In the genomic region with DNA sequence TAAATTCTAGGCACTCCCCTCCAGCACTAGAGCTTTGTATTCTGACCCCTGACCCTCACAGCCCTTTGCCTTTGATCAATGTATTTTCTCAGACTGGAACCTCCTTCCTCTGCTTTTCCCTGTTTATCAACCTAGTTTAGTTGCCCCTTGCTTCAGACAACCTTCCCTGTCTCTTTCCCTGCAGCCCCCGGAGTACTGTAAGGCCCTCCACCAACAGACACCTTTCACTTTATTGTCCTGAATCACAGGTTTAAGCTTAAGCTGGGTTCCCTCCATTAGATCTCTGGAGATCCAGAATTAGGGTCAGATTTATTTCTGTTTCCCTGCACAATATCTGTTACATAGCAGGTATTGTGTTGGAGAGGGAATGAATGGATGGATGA, we compare ENCODE assay signal across 26 cellular contexts.
DNase-seq lines count a peak whose midpoint lies in the region; ATAC-seq and TF ChIP-seq lines count a peak whose summit lies in the region.
"Had no signal": no experiment of that assay in that cellular context is flagged by ENCODE, and none has a peak within 500 bp of the region (broad histone marks: within the 10 kb centered on the region; RNA-seq: fewer than 3 reads in every experiment).

No MANE protein-coding gene starts in this region.

- H4K20me1 ChIP-seq in BLaER1 (peaks cover 16% of the 10 kb centered on the region; the same call in 1 of the 2 replicates), OCI-LY7 (ENCODE audit: insufficient read depth, low read length) (no peaks in the 10 kb centered on the region)

- no peak for DNase-seq in OCI-LY7 (ENCODE audit: low spot score)
- no peak for DNase-seq in NCI-H2081 treated with DMSO at 0.1 percent for 48 hours (lab: John Stamatoyannopoulos, UW)
- no peak for DNase-seq in sciatic nerve (ENCODE audit: low spot score)
- no peak for DNase-seq in upper lobe of right lung
- DNase-seq: activated CD4-positive, alpha-beta T cell treated with anti-CD3 and anti-CD28 coated beads for 1 hour; activated CD8-positive, alpha-beta T cell treated with anti-CD3 and anti-CD28 coated beads, Interleukin-2, amount 10 ng/mL, durations not matched to agents 7 days and 5 days; activated gamma-delta T cell; activated T-cell treated with anti-CD3 and anti-CD28 coated beads for 4 hours; AML-193; colonic mucosa; endodermal cell; esophagus squamous epithelium; hippocampal formation; NCI-H1436 treated with DMSO at 0.1 percent for 48 hours; NCI-H2171 treated with DMSO at 0.1 percent for 48 hours; ovary; stimulated activated CD4-positive, alpha-beta T cell treated with anti-CD3 and anti-CD28 coated beads, Interleukin-4, amount 100 ng/mL, for 4 hours; stimulated activated naive CD4-positive, alpha-beta T cell; T-helper 1 cell had no signal

- H3K9me2 ChIP-seq in OCI-LY7 (ENCODE audit: insufficient read depth, low read length): no peaks in the 10 kb centered on the region

- CTCF ChIA-PET in OCI-LY7 (lab: Charles Lee; ENCODE audit: unreplicated experiment): no interaction called here

- H3K27ac ChIP-seq in BLaER1 (no peak overlapping the region), OCI-LY7 (ENCODE audit: low read depth, low read length, poor library complexity, severe bottlenecking) (no peak overlapping the region), upper lobe of right lung (no peak overlapping the region)
- H3K27ac ChIP-seq: colonic mucosa, esophagus squamous epithelium, KMS-11, ovary had no signal

- H3K27me3 ChIP-seq in BLaER1 (no peaks in the 10 kb centered on the region), upper lobe of right lung (no peaks in the 10 kb centered on the region)
- H3K27me3 ChIP-seq: colonic mucosa, ovary, SJCRH30 had no signal

- no peaks in the 10 kb centered on the region for H3K9me3 ChIP-seq in BLaER1
- no peaks in the 10 kb centered on the region for H3K9me3 ChIP-seq in OCI-LY7 (ENCODE audit: low read length)
- no peaks in the 10 kb centered on the region for H3K9me3 ChIP-seq in upper lobe of right lung
- H3K9me3 ChIP-seq: colonic mucosa, esophagus squamous epithelium, ovary, SJCRH30 had no signal

- no peak overlapping the region for H3K9ac ChIP-seq in BLaER1
- H3K9ac ChIP-seq: KMS-11 had no signal

- H3K4me2 ChIP-seq in BLaER1: peak overlapping the region; percentile 79
- peak overlapping the region; percentile 15; the same call in 1 of the 2 replicates for H3K4me2 ChIP-seq in OCI-LY7 (ENCODE audit: low read length)
- H3K4me2 ChIP-seq: KMS-11 had no signal

- no TSS peak for BruUV-seq in OCI-LY7 (replicated peaks; lab: Mats Ljungman, UMichigan)

- H3K36me3 ChIP-seq in BLaER1: no peaks in the 10 kb centered on the region
- H3K36me3 ChIP-seq in OCI-LY7 (ENCODE audit: insufficient read depth, low read length): no peaks in the 10 kb centered on the region
- no peaks in the 10 kb centered on the region for H3K36me3 ChIP-seq in upper lobe of right lung
- H3K36me3 ChIP-seq: colonic mucosa, esophagus squamous epithelium, ovary, SJCRH30 had no signal

- no peaks in the 10 kb centered on the region for H3K79me2 ChIP-seq in OCI-LY7 (ENCODE audit: insufficient read depth, low read depth, low read length)

- POLR2A ChIA-PET in OCI-LY7 (lab: Charles Lee): interaction anchor here (0.6 to 1.0 kb wide), 2 partner anchors 12 to 499 kb away, joined by 3 read pairs; no protein-coding TSS in a partner anchor

- H2AFZ ChIP-seq in OCI-LY7 (ENCODE audit: low read length): no peak overlapping the region

- intact Hi-C loops in OCI-LY7 (cut with micrococcal nuclease; ENCODE audit: unreplicated experiment): no loop called here
- intact Hi-C loops in sciatic nerve (cut with DNase I): no loop called here
- intact Hi-C loops in upper lobe of right lung (cut with DNase I): no loop called here

- no peak for TF ChIP-seq CTCF in OCI-LY7 (conservative IDR thresholded peaks at IDR 0.05; ENCODE audit: low read length)
- no peak for TF ChIP-seq CTCF in upper lobe of right lung (IDR thresholded peaks at IDR 0.05)

- ATAC-seq in GM19035 (IDR thresholded peaks at IDR 0.05; ENCODE audit: unreplicated experiment) (peak; percentile 14), HG02852 (IDR thresholded peaks at IDR 0.05; ENCODE audit: unreplicated experiment) (peak; percentile 5), sciatic nerve (no peak), upper lobe of right lung (no peak), HG03432 (IDR thresholded peaks at IDR 0.05; ENCODE audit: unreplicated experiment) (no peak)
- ATAC-seq: activated CD8-positive, alpha-beta T cell treated with anti-CD3 and anti-CD28 coated beads, Interleukin-2, amount 10 ng/mL, durations not matched to agents 7 days and 5 days; left lobe of liver had no signal

- H3K4me3 ChIP-seq in BLaER1 (no peak overlapping the region), OCI-LY7 (ENCODE audit: low read depth, low read length, poor library complexity, severe bottlenecking) (no peak overlapping the region), upper lobe of right lung (no peak overlapping the region)
- H3K4me3 ChIP-seq: colonic mucosa, esophagus squamous epithelium, ovary, SJCRH30 had no signal

- peaks cover 74% of the 10 kb centered on the region for H3K4me1 ChIP-seq in BLaER1
- H3K4me1 ChIP-seq in OCI-LY7 (ENCODE audit: insufficient read depth, low read length, poor library complexity, severe bottlenecking): peaks cover 10% of the 10 kb centered on the region
- H3K4me1 ChIP-seq in upper lobe of right lung: peaks cover 26% of the 10 kb centered on the region

Comparison
In these comparisons a context has a peak if more than half of its experiments do, and no peak if none do; other contexts are left out.
1. ATAC-seq: peak in GM19035 (single experiment) and HG02852 (single experiment); none in sciatic nerve (single experiment), upper lobe of right lung (single experiment) and HG03432 (single experiment).